In the genomic region with DNA sequence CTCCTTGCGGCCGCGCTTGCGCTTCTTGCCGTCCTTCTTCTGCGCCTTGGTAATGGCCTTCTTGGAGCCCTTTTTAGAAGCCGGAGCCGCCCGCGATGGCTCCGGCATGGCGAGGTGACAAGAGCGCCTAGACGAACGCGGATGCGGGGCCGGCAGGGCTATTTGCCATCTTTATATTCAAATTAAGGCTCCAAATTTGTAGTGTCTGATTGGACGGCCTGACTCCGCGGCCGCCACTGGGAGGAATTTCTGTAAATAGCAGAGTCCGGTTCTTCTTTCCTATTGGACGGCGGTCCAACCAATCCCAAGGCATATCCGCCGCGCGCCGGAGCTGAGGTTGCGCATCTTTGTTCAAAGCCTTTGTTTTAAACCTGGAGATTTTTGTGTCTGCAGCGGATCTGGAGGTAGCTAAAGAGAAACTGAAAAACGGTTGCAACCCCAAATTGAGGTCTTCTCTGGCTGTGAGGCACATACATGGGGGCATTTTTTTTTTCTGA, we compare ENCODE assay signal across 8 cellular contexts. TPM values are rescaled to one million over a fixed set of nuclear protein-coding genes. Genes with fewer than 3 reads are reported as not detected.
DNase-seq lines count a peak whose midpoint lies in the region; ATAC-seq and TF ChIP-seq lines count a peak whose summit lies in the region.

No MANE protein-coding gene starts in this region.

- in situ Hi-C loops in astrocyte of the spinal cord (cut with HindIII; ENCODE audit: low sequenced_read_pairs), result no loop called here

- peak; percentile 76 for ATAC-seq in GM21447 (IDR thresholded peaks at IDR 0.05; ENCODE audit: unreplicated experiment)

- DNase-seq in COR-L47 (lab: John Stamatoyannopoulos, UW) (peak; percentile 76), M059J (ENCODE audit: low read depth) (peak; percentile 84), T-helper 9 cell (peak; percentile 80), astrocyte of the spinal cord (ENCODE audit: low read depth, low spot score) (peak; percentile 86), HuH-7 (ENCODE audit: low spot score) (no peak)
- DNase-seq in stimulated activated CD4-positive, alpha-beta T cell treated with anti-CD3 and anti-CD28 coated beads, Interleukin-12 subunit alpha, Interleukin-12 subunit beta, amount 100 ng/mL, for 24 hours (ENCODE audit: low read depth in 2 of 2), result peak; percentile 70 to 79

- no peak for TF ChIP-seq CTCF in astrocyte of the spinal cord (IDR thresholded peaks at IDR 0.05; ENCODE audit: low read depth, low read length)

- H3K27me3 ChIP-seq in iPS-15b (ENCODE audit: control insufficient read depth, insufficient read depth, low read length), result peaks cover 77% of the 10 kb centered on the region

- H3K9me3 ChIP-seq in iPS-15b (ENCODE audit: control insufficient read depth, insufficient read depth, low read length), result no peaks in the 10 kb centered on the region

- no peak overlapping the region for H3K9ac ChIP-seq in iPS-15b (ENCODE audit: low read depth, low read length)

- H3K4me1 ChIP-seq in iPS-15b (ENCODE audit: control insufficient read depth, insufficient read depth, low read length), result no peaks in the 10 kb centered on the region

- H3K36me3 ChIP-seq in iPS-15b (ENCODE audit: control insufficient read depth, insufficient read depth, low read length), result no peaks in the 10 kb centered on the region

- H3K4me3 ChIP-seq in astrocyte of the spinal cord (ENCODE audit: low read depth, low read length), result peak overlapping the region; percentile 49
- H3K4me3 ChIP-seq in iPS-15b (ENCODE audit: low read depth, low read length), result peak overlapping the region; percentile 58

RNA-seq across cellular contexts. Expression of gene RNF187, which starts 22.6 kb away (rescaled TPM):
- 38.4 and 49.7 TPM in 2 replicates for total RNA-seq in M059J (2014; rRNA removed; shearing (Covaris generic))

RNA-seq across cellular contexts. Expression of gene TRIM17, which starts 47.9 kb away (rescaled TPM):
- not detected in 2 replicates for total RNA-seq in M059J (2014; rRNA removed; shearing (Covaris generic))

RNA-seq across cellular contexts. Expression of gene TRIM11, which starts 57.9 kb away (rescaled TPM):
- 12.1 and 24.0 TPM in 2 replicates for total RNA-seq in M059J (2014; rRNA removed; shearing (Covaris generic))
